Comparison of ENCODE assay signal across 9 cellular contexts in genomic region chr6:159169193-159169555, GRCh38. TPM values are rescaled to one million over a fixed set of nuclear protein-coding genes. Genes with fewer than 3 reads are reported as not detected.
A peak's percentile ranks its signal among the peaks of the same experiment; 100 is the strongest.
DNase-seq lines count a peak whose midpoint lies in the region; ATAC-seq, FAIRE-seq and TF ChIP-seq lines count a peak whose summit lies in the region.
"Had no signal": no experiment of that assay in that cellular context is flagged by ENCODE, and none has a peak within 500 bp of the region (broad histone marks: within the 10 kb centered on the region; RNA-seq: fewer than 3 reads in every experiment).

TSS of gene FNDC1 (plus strand) at chr6:159169400. CDS start at chr6:159169597, 197 bp downstream.

- H3K9me3 Mint-ChIP-seq in WTC11: no peaks in the 10 kb centered on the region
- H3K9me3 Mint-ChIP-seq in natural killer cell treated with Interleukin-12 subunit alpha and Interleukin-12 subunit beta and Interleukin-15 and Interleukin-18, amount 100 ng/mL, for 72 hours: no peaks in the 10 kb centered on the region

- H3K9me1 ChIP-seq in endothelial cell of umbilical vein (replicated peaks; ENCODE audit: control insufficient read depth, extremely low read depth, insufficient read depth, low read length): no peaks in the 10 kb centered on the region

- H3K4me1 Mint-ChIP-seq in WTC11: peaks cover 15% of the 10 kb centered on the region
- H3K4me1 Mint-ChIP-seq in natural killer cell treated with Interleukin-12 subunit alpha and Interleukin-12 subunit beta and Interleukin-15 and Interleukin-18, amount 100 ng/mL, for 72 hours (ENCODE audit: low read depth in 2 of 2): peaks cover 6 to 8% of the 10 kb centered on the region in 2 donors

- no peaks in the 10 kb centered on the region for H3K36me3 Mint-ChIP-seq in WTC11
- H3K36me3 Mint-ChIP-seq in natural killer cell treated with Interleukin-12 subunit alpha and Interleukin-12 subunit beta and Interleukin-15 and Interleukin-18, amount 100 ng/mL, for 72 hours: no peaks in the 10 kb centered on the region

- no peak within 1 kb of the TSS for H3K9ac ChIP-seq in endothelial cell of umbilical vein (replicated peaks; ENCODE audit: extremely low read depth, insufficient read depth, low read length)

- ATAC-seq in HG02759 (IDR thresholded peaks at IDR 0.05; ENCODE audit: unreplicated experiment) (peak; percentile 75), WTC11 (peak; percentile 47), HG02938 (IDR thresholded peaks at IDR 0.05; ENCODE audit: unreplicated experiment) (no peak)
- peak; percentile 85 to 87 for ATAC-seq in natural killer cell treated with Interleukin-12 subunit alpha and Interleukin-12 subunit beta and Interleukin-15 and Interleukin-18, amount 100 ng/mL, for 72 hours

- no peak within 1 kb of the TSS for H3K27ac ChIP-seq in endothelial cell of umbilical vein (ENCODE audit: insufficient read depth, low read depth, low read length)
- peak within 1 kb of the TSS in 1 of 2 donors; percentile 25 for H3K27ac ChIP-seq in uterus

- peak; percentile 68 for TF ChIP-seq CTCF in GM10266 (IDR thresholded peaks at IDR 0.05; ENCODE audit: control insufficient read depth, insufficient read depth, low read depth, missing control alignments)
- TF ChIP-seq CTCF in WTC11 (IDR thresholded peaks at IDR 0.05): peak; percentile 27; the same call in 1 of the 2 replicates
- TF ChIP-seq CTCF in endothelial cell of umbilical vein (IDR thresholded peaks at IDR 0.05; ENCODE audit: extremely low read depth in 1 of 2, insufficient read depth in 1 of 2, low read depth in 1 of 2, low read length in 2 of 2): peak; percentile 15 to 26
- TF ChIP-seq CTCF in uterus (IDR thresholded peaks at IDR 0.05): peak in 2 of 4 experiments; percentile 43 to 52

- no peak within 1 kb of the TSS for H3K27ac Mint-ChIP-seq in WTC11
- no peak within 1 kb of the TSS for H3K27ac Mint-ChIP-seq in natural killer cell treated with Interleukin-12 subunit alpha and Interleukin-12 subunit beta and Interleukin-15 and Interleukin-18, amount 100 ng/mL, for 72 hours

- intact Hi-C loops in endothelial cell of umbilical vein (cut with micrococcal nuclease): loop anchor here (1.0 to 5.0 kb wide), 3 partner anchors 440 to 1288 kb away; no protein-coding TSS in a partner anchor
- intact Hi-C loops in uterus (cut with DNase I; ENCODE audit: low total_unique reads): no loop called here

- H4K20me1 ChIP-seq in endothelial cell of umbilical vein (replicated peaks; ENCODE audit: control insufficient read depth, extremely low read depth, insufficient read depth, low read length): no peaks in the 10 kb centered on the region

- no peaks in the 10 kb centered on the region for H3K79me2 ChIP-seq in endothelial cell of umbilical vein (ENCODE audit: control insufficient read depth, insufficient read depth, low read length)

- H3K27me3 Mint-ChIP-seq in WTC11 (ENCODE audit: low read depth): peaks cover 90% of the 10 kb centered on the region
- peaks cover 62 to 85% of the 10 kb centered on the region in 2 donors for H3K27me3 Mint-ChIP-seq in natural killer cell treated with Interleukin-12 subunit alpha and Interleukin-12 subunit beta and Interleukin-15 and Interleukin-18, amount 100 ng/mL, for 72 hours

- peak within 1 kb of the TSS in 2 of 3 experiments; percentile 11 to 27 for H3K4me3 ChIP-seq in endothelial cell of umbilical vein (replicated peaks in 1 of 3; ENCODE audit: insufficient read depth in 1 of 3, low read depth in 1 of 3, low read length in 3 of 3)
- H3K4me3 ChIP-seq in uterus: peak within 1 kb of the TSS; percentile 24 to 31

- no TSS peak for BruUV-seq in endothelial cell of umbilical vein (replicated peaks; lab: Mats Ljungman, UMichigan)

- H3K4me1 ChIP-seq in endothelial cell of umbilical vein (ENCODE audit: control insufficient read depth, extremely low read depth, insufficient read depth, low read length) (peaks cover 3% of the 10 kb centered on the region), uterus (no peaks in the 10 kb centered on the region)

- TF ChIP-seq POLR2A in endothelial cell of umbilical vein (IDR thresholded peaks at IDR 0.05; ENCODE audit: low read depth, low read length) (no peak), uterus (IDR thresholded peaks at IDR 0.05) (no peak)

- DNase-seq in GM10266 (ENCODE audit: extremely low spot score) (peak; percentile 91), WTC11 (ENCODE audit: low spot score) (peak; percentile 63), endothelial cell of umbilical vein (ENCODE audit: low read depth, low spot score) (no peak), uterus (peak in 1 of 2 donors; percentile 23), NCI-H2107 (lab: John Stamatoyannopoulos, UW) (no peak)
- DNase-seq in natural killer cell treated with Interleukin-12 subunit alpha and Interleukin-12 subunit beta and Interleukin-15 and Interleukin-18, amount 100 ng/mL, for 72 hours (ENCODE audit: low spot score): no peak

- H3K27me3 ChIP-seq in endothelial cell of umbilical vein (ENCODE audit: control insufficient read depth in 2 of 2, insufficient read depth in 2 of 2, low read length in 2 of 2) (peaks cover 48 to 77% of the 10 kb centered on the region in 2 experiments), uterus (no peaks in the 10 kb centered on the region)

- peak within 1 kb of the TSS; percentile 42 for H3K4me2 ChIP-seq in endothelial cell of umbilical vein (ENCODE audit: insufficient read depth, low read length)

- H3K4me3 Mint-ChIP-seq in WTC11: peak within 1 kb of the TSS; percentile 77
- peak within 1 kb of the TSS; percentile 68 for H3K4me3 Mint-ChIP-seq in natural killer cell treated with Interleukin-12 subunit alpha and Interleukin-12 subunit beta and Interleukin-15 and Interleukin-18, amount 100 ng/mL, for 72 hours

- dilution Hi-C loops in endothelial cell of umbilical vein (cut with MboI; ENCODE audit: extremely low pct_ligation_motif_present, low sequenced_read_pairs): no loop called here

- POLR2A ChIA-PET in WTC11 (lab: Charles Lee) (no interaction called here), endothelial cell of umbilical vein (lab: Charles Lee) (no interaction called here)

- no peak for FAIRE-seq in endothelial cell of umbilical vein (lab: Jason Lieb, UNC)

- H3K36me3 ChIP-seq in endothelial cell of umbilical vein (ENCODE audit: control insufficient read depth in 2 of 2, extremely low read depth in 1 of 2, insufficient read depth in 2 of 2, low read length in 2 of 2) (no peaks in the 10 kb centered on the region), uterus (no peaks in the 10 kb centered on the region)

- CTCF ChIA-PET in WTC11 (lab: Charles Lee) (interaction anchor here (0.9 to 2.6 kb wide), 11 partner anchors 35 to 486 kb away, joined by 3 to 18 read pairs (median 8); no protein-coding TSS in a partner anchor), endothelial cell of umbilical vein (lab: Charles Lee) (interaction anchor here (1.3 to 9.0 kb wide), 4 partner anchors 35 to 560 kb away, joined by 4 to 193 read pairs (median 5); no protein-coding TSS in a partner anchor)

- H2AFZ ChIP-seq in endothelial cell of umbilical vein (ENCODE audit: low read depth, low read length): peak within 1 kb of the TSS; percentile 42

- H3K9me3 ChIP-seq in endothelial cell of umbilical vein (replicated peaks; ENCODE audit: control insufficient read depth, insufficient read depth, low read length) (no peaks in the 10 kb centered on the region), uterus (no peaks in the 10 kb centered on the region)

TF ChIP-seq in WTC11, 78 proteins besides CTCF, POLR2A, EP300 and RAD21 (continues in another document):
- TF ChIP-seq ESRRA (CRISPR knock-in tag; IDR thresholded peaks at IDR 0.05; ENCODE audit: borderline replicate concordance) (no peak), HMGXB4 (CRISPR knock-in tag; IDR thresholded peaks at IDR 0.05) (no peak), RORB (CRISPR knock-in tag; IDR thresholded peaks at IDR 0.05) (no peak)

TF ChIP-seq in endothelial cell of umbilical vein, 7 proteins besides CTCF, POLR2A, EP300 and RAD21:
- TF ChIP-seq POLR2AphosphoS5 (IDR thresholded peaks at IDR 0.05; ENCODE audit: insufficient read depth, low read depth, low read length): no peak

RNA-seq across cellular contexts. Expression of gene FNDC1, which starts in this region (rescaled TPM):
- total RNA-seq in WTC11 (2021): 0.23 to 0.44 TPM (median 0.34 TPM) in 3 replicates
- total RNA-seq in endothelial cell of umbilical vein: 0.04 TPM in 1 of 2 replicates, not detected in the other
- polyA plus RNA-seq in endothelial cell of umbilical vein: 0.02 TPM in 1 of 2 replicates, not detected in the other
- polyA plus RNA-seq in endothelial cell of umbilical vein (2011; cell fraction: cytosol; rRNA removed): 0.01 TPM in 1 of 2 replicates, not detected in the other
- 0.01 TPM in 1 of 2 replicates, not detected in the other for polyA plus RNA-seq in endothelial cell of umbilical vein (2011; cell fraction: nucleus; rRNA removed)
- polyA plus RNA-seq in endothelial cell of umbilical vein (2012): 0.03 TPM in 1 of 2 replicates, not detected in the other
- polyA minus RNA-seq in endothelial cell of umbilical vein: not detected in 2 replicates
- polyA minus RNA-seq in endothelial cell of umbilical vein (2011; cell fraction: cytosol; rRNA and poly(A)+ RNA removed): not detected
- polyA minus RNA-seq in endothelial cell of umbilical vein (2011; cell fraction: nucleus; rRNA and poly(A)+ RNA removed): not detected in 2 replicates
- not detected for total RNA-seq in natural killer cell treated with Interleukin-12 subunit alpha and Interleukin-12 subunit beta and Interleukin-15 and Interleukin-18, amount 100 ng/mL, for 72 hours
- total RNA-seq in uterus: 10 to 100 TPM in 1 of 4 donors, under 1 TPM in 2, not detected in 1; 0.26 to 28.1 (median 0.55) TPM
- total RNA-seq: T-helper 2 cell treated with Interferon-gamma antibody and Interleukin-4, amounts not matched to agents 100 ng/mL and 5 ng/mL, for 36 hours had no signal

Comparison
In these comparisons a context has a peak if more than half of its experiments do, and no peak if none do; other contexts are left out.
1. Peak in DNase-seq and ATAC-seq in WTC11; RNA of the gene not detected or under 1 TPM.
2. Peak in ATAC-seq in natural killer cell treated with Interleukin-12 subunit alpha and Interleukin-12 subunit beta and Interleukin-15 and Interleukin-18, amount 100 ng/mL, for 72 hours; RNA of the gene not detected or under 1 TPM.